In the genomic region with DNA sequence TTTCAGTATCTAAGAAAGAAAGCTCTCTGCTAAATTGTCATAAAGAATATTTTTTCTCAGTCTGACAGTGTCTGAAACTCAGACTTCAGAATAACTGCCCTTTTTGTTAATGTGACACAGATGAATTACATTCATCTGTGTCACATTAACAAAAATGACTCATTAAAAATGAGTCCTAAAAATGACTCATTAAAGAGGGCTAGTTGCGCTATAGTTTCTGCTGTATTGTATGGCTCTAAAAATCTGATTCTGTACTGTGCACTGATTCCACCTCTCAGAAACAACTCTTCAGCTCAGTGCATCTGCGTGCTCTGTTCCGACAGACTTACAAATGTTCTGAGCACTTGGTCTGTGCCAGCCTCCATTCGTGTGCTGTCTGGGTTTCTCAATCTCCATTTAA, we compare ENCODE assay signal across 13 cellular contexts. TPM values are rescaled to one million over a fixed set of nuclear protein-coding genes. Genes with fewer than 3 reads are reported as not detected.
DNase-seq lines count a peak whose midpoint lies in the region; ATAC-seq, FAIRE-seq and TF ChIP-seq lines count a peak whose summit lies in the region.
"Had no signal": no experiment of that assay in that cellular context is flagged by ENCODE, and none has a peak within 500 bp of the region (broad histone marks: within the 10 kb centered on the region; RNA-seq: fewer than 3 reads in every experiment).

No MANE protein-coding gene starts in this region.

- H3K4me1 ChIP-seq in Panc1 (ENCODE audit: control insufficient read depth, insufficient read depth, low read length) (no peaks in the 10 kb centered on the region), smooth muscle cell (ENCODE audit: low read depth) (no peaks in the 10 kb centered on the region)

- peak overlapping the region; percentile 88 for H3K27ac Mint-ChIP-seq in activated T-cell treated with anti-CD3 and anti-CD28 coated beads, Interleukin-2, amount 50 U/mL, for 24 hours
- peak overlapping the region; percentile 66 for H3K27ac Mint-ChIP-seq in endothelial cell (ENCODE audit: unreplicated experiment)

- POLR2A ChIA-PET in Panc1 (lab: Charles Lee) = no interaction called here

- H3K4me3 Mint-ChIP-seq in activated T-cell treated with anti-CD3 and anti-CD28 coated beads, Interleukin-2, amount 50 U/mL, for 24 hours = no peak overlapping the region
- H3K4me3 Mint-ChIP-seq in endothelial cell (ENCODE audit: unreplicated experiment) = no peak overlapping the region

- no peak overlapping the region for H3K4me2 ChIP-seq in smooth muscle cell

- H3K36me3 ChIP-seq in Panc1 (ENCODE audit: control insufficient read depth, insufficient read depth, low read length) = peaks cover 25% of the 10 kb centered on the region
- H3K36me3 ChIP-seq in smooth muscle cell (ENCODE audit: low read depth) = peaks cover 14% of the 10 kb centered on the region

- DNase-seq in activated T-cell treated with anti-CD3 and anti-CD28 coated beads, Interleukin-2, amount 50 U/mL, for 24 hours = no peak
- no peak for DNase-seq in activated T-cell treated with anti-CD3 and anti-CD28 coated beads, Interleukin-2, amount 50 U/mL, for 48 hours
- DNase-seq in Panc1 (ENCODE audit: low read depth, low spot score) (no peak), endothelial cell (ENCODE audit: low spot score) (no peak), smooth muscle cell (lab: John Stamatoyannopoulos, UW; ENCODE audit: unreplicated experiment) (no peak), GM12891 (ENCODE audit: insufficient read length, low spot score) (no peak)
- DNase-seq: AML-193, DMS79, NCI-H1092, T-helper 9 cell had no signal

- BruUV-seq in Panc1 (replicated peaks; lab: Mats Ljungman, UMichigan) = no TSS peak

- ATAC-seq in Panc1 (0 out of 2 replicates have a peak, but pooled peaks have one; percentile 17), GM21786 (IDR thresholded peaks at IDR 0.05; ENCODE audit: unreplicated experiment) (no peak), HG02973 (IDR thresholded peaks at IDR 0.05; ENCODE audit: unreplicated experiment) (no peak)

- intact Hi-C loops in Panc1 (cut with micrococcal nuclease; ENCODE audit: unreplicated experiment) = no loop called here

- H3K4me3 ChIP-seq in Panc1 (ENCODE audit: low read depth in 2 of 2, low read length in 2 of 2) (no peak overlapping the region), smooth muscle cell (no peak overlapping the region)

- no peaks in the 10 kb centered on the region for H3K79me2 ChIP-seq in smooth muscle cell (ENCODE audit: low read depth)

- no peaks in the 10 kb centered on the region for H3K27me3 Mint-ChIP-seq in activated T-cell treated with anti-CD3 and anti-CD28 coated beads, Interleukin-2, amount 50 U/mL, for 24 hours
- H3K27me3 Mint-ChIP-seq in endothelial cell (ENCODE audit: unreplicated experiment) = peaks cover 3% of the 10 kb centered on the region

- H3K9me3 Mint-ChIP-seq in activated T-cell treated with anti-CD3 and anti-CD28 coated beads, Interleukin-2, amount 50 U/mL, for 24 hours = no peaks in the 10 kb centered on the region
- H3K9me3 Mint-ChIP-seq in endothelial cell (ENCODE audit: unreplicated experiment) = no peaks in the 10 kb centered on the region

- peaks cover 93% of the 10 kb centered on the region for H3K36me3 Mint-ChIP-seq in activated T-cell treated with anti-CD3 and anti-CD28 coated beads, Interleukin-2, amount 50 U/mL, for 24 hours (ENCODE audit: low read depth)
- peaks cover 43% of the 10 kb centered on the region for H3K36me3 Mint-ChIP-seq in endothelial cell (ENCODE audit: low read depth, unreplicated experiment)

- peaks cover 24% of the 10 kb centered on the region for H4K20me1 ChIP-seq in smooth muscle cell (ENCODE audit: low read depth)

- WGBS in smooth muscle cell (ENCODE audit: low lambda C conversion rate) = 84% methylated on average over 4 of the region's 4 CpGs

- TF ChIP-seq CTCF in Panc1 (IDR thresholded peaks at IDR 0.05) (no peak), endothelial cell (IDR thresholded peaks at IDR 0.05; ENCODE audit: unreplicated experiment) (no peak), smooth muscle cell (IDR thresholded peaks at IDR 0.05; ENCODE audit: borderline replicate concordance, insufficient read depth, poor library complexity, severe bottlenecking) (no peak)

- H3K27ac ChIP-seq in Panc1 (ENCODE audit: low read length) (no peak overlapping the region), smooth muscle cell (ENCODE audit: low read depth) (peak overlapping the region; percentile 63)

- no peak overlapping the region for H2AFZ ChIP-seq in smooth muscle cell (ENCODE audit: low read depth)

- H3K4me1 Mint-ChIP-seq in activated T-cell treated with anti-CD3 and anti-CD28 coated beads, Interleukin-2, amount 50 U/mL, for 24 hours (ENCODE audit: low read depth) = peaks cover 18% of the 10 kb centered on the region
- H3K4me1 Mint-ChIP-seq in endothelial cell (ENCODE audit: unreplicated experiment) = no peaks in the 10 kb centered on the region

- H3K9me3 ChIP-seq in Panc1 (ENCODE audit: control insufficient read depth, insufficient read depth, low read depth, low read length) (no peaks in the 10 kb centered on the region), smooth muscle cell (replicated peaks; ENCODE audit: low read depth) (no peaks in the 10 kb centered on the region)

- no peak for TF ChIP-seq POLR2A in GM12891 (IDR thresholded peaks at IDR 0.05; ENCODE audit: low read depth, low read length)

- in situ Hi-C loops in Panc1 (cut with HindIII; ENCODE audit: low pct_unique_long_range_greater_than_20kb, low sequenced_read_pairs) = no loop called here

- FAIRE-seq in GM12891 (lab: Jason Lieb, UNC) = no peak
- FAIRE-seq: H1 had no signal

- H3F3A ChIP-seq in smooth muscle cell (ENCODE audit: low read depth) = no peaks in the 10 kb centered on the region

- H3K27me3 ChIP-seq in Panc1 (ENCODE audit: control insufficient read depth, insufficient read depth, low read length) (no peaks in the 10 kb centered on the region), smooth muscle cell (ENCODE audit: low read depth) (no peaks in the 10 kb centered on the region)

- no peak overlapping the region for H3K9ac ChIP-seq in smooth muscle cell (ENCODE audit: low read depth)

- CTCF ChIA-PET in Panc1 (lab: Charles Lee) = interaction anchor here (1.1 to 1.3 kb wide), 2 partner anchors 14 to 120 kb away, joined by 3 read pairs; no protein-coding TSS in a partner anchor

TF ChIP-seq in GM12891, 5 proteins besides CTCF, POLR2A, EP300 and RAD21:
- TF ChIP-seq POLR2AphosphoS5 (IDR thresholded peaks at IDR 0.05; ENCODE audit: low read depth, low read length) = no peak
- TF ChIP-seq SPI1 (IDR thresholded peaks at IDR 0.05; ENCODE audit: low read depth, low read length) = no peak
- TF ChIP-seq TAF1 (IDR thresholded peaks at IDR 0.05; ENCODE audit: low read depth, low read length) = no peak
- TF ChIP-seq PAX5 (IDR thresholded peaks at IDR 0.05; ENCODE audit: insufficient read depth, low read length, severe bottlenecking) = no peak
- no peak for TF ChIP-seq POU2F2 (IDR thresholded peaks at IDR 0.05; ENCODE audit: low read depth, low read length)

RNA-seq across cellular contexts. Expression of gene RNF114, which starts 15.0 kb away (rescaled TPM):
- 70.0 TPM for total RNA-seq in Panc1 (2021; ENCODE audit: unreplicated experiment)
- polyA plus RNA-seq in Panc1 (2012; ENCODE audit: insufficient read length) = 71.9 TPM
- 46.8 TPM for total RNA-seq in endothelial cell (ENCODE audit: unreplicated experiment)
- total RNA-seq in smooth muscle cell = 54.2 and 62.7 TPM in 2 replicates
- 80.5 and 87.2 TPM in 2 replicates for polyA plus RNA-seq in smooth muscle cell
- 44.1 TPM for polyA plus RNA-seq in GM12891 (2012; ENCODE audit: low read depth, missing spikeins)

RNA-seq across cellular contexts. Expression of gene SNAI1, which starts 31.6 kb away (rescaled TPM):
- 8.8 TPM for total RNA-seq in Panc1 (2021; ENCODE audit: unreplicated experiment)
- polyA plus RNA-seq in Panc1 (2012; ENCODE audit: insufficient read length) = 9.4 TPM
- 26.4 TPM for total RNA-seq in endothelial cell (ENCODE audit: unreplicated experiment)
- 3.7 and 5.6 TPM in 2 replicates for total RNA-seq in smooth muscle cell
- polyA plus RNA-seq in smooth muscle cell = 16.1 and 20.7 TPM in 2 replicates
- polyA plus RNA-seq in GM12891 (2012; ENCODE audit: low read depth, missing spikeins) = 0.42 TPM

RNA-seq across cellular contexts. Expression of gene SPATA2, which starts 35.8 kb away (rescaled TPM):
- total RNA-seq in Panc1 (2021; ENCODE audit: unreplicated experiment) (8.3 TPM), endothelial cell (ENCODE audit: unreplicated experiment) (8.4 TPM), smooth muscle cell (3.3 and 3.9 TPM in 2 replicates)
- 8.6 TPM for polyA plus RNA-seq in Panc1 (2012; ENCODE audit: insufficient read length)
- 9.1 and 9.9 TPM in 2 replicates for polyA plus RNA-seq in smooth muscle cell
- polyA plus RNA-seq in GM12891 (2012; ENCODE audit: low read depth, missing spikeins) = 5.6 TPM
